ENCODE assay signal across 14 cellular contexts in genomic region chr9:18404482-18405029, GRCh38.
"Had no signal": no experiment of that assay in that cellular context is flagged by ENCODE, and none has a peak within 500 bp of the region (broad histone marks: within the 10 kb centered on the region; RNA-seq: fewer than 3 reads in every experiment).

No MANE protein-coding gene starts in this region.

- ATAC-seq: activated CD4-positive, alpha-beta T cell treated with anti-CD3 and anti-CD28 coated beads for 36 hours; foreskin keratinocyte; left cardiac atrium; naive thymus-derived CD4-positive, alpha-beta T cell; stimulated activated memory B cell treated with anti-CD40 and anti-IgM and Interleukin-4, amounts not matched to agents 10 μg/mL and 1 μg/mL and 100 μg/mL, for 72 hours had no signal

- DNase-seq: activated CD4-positive, alpha-beta memory T cell treated with anti-CD3 and anti-CD28 coated beads, Interleukin-2, amount 10 ng/mL, durations not matched to agents 7 days and 5 days; activated CD4-positive, alpha-beta T cell treated with anti-CD3 and anti-CD28 coated beads for 36 hours; activated gamma-delta T cell; activated T-cell treated with anti-CD3 and anti-CD28 coated beads, Interleukin-2, amount 50 U/mL, for 48 hours; left cardiac atrium; naive thymus-derived CD4-positive, alpha-beta T cell; small intestine; tibial artery; uterus; WERI-Rb-1 had no signal

- H3K9me3 ChIP-seq: neutrophil, tibial artery, uterus had no signal

- H3K27ac ChIP-seq: foreskin keratinocyte, neutrophil, tibial artery, uterus, WERI-Rb-1 had no signal

- H3K27me3 ChIP-seq: foreskin keratinocyte, neutrophil, tibial artery, uterus had no signal

- H3K4me3 ChIP-seq: lung, tibial artery, uterus had no signal

- H3K4me1 ChIP-seq: tibial artery had no signal

- H3K36me3 ChIP-seq: neutrophil, tibial artery, uterus, WERI-Rb-1 had no signal
